Comparison of ENCODE assay signal across 1 cellular context in genomic region chr6:125598422-125598821, GRCh38.
TF ChIP-seq lines count a peak whose summit lies in the region.

No MANE protein-coding gene starts in this region.

TF ChIP-seq in K562, 482 proteins besides CTCF, POLR2A, EP300 and RAD21 (continued from another document and continues in another):
- TF ChIP-seq, protein P1, sequence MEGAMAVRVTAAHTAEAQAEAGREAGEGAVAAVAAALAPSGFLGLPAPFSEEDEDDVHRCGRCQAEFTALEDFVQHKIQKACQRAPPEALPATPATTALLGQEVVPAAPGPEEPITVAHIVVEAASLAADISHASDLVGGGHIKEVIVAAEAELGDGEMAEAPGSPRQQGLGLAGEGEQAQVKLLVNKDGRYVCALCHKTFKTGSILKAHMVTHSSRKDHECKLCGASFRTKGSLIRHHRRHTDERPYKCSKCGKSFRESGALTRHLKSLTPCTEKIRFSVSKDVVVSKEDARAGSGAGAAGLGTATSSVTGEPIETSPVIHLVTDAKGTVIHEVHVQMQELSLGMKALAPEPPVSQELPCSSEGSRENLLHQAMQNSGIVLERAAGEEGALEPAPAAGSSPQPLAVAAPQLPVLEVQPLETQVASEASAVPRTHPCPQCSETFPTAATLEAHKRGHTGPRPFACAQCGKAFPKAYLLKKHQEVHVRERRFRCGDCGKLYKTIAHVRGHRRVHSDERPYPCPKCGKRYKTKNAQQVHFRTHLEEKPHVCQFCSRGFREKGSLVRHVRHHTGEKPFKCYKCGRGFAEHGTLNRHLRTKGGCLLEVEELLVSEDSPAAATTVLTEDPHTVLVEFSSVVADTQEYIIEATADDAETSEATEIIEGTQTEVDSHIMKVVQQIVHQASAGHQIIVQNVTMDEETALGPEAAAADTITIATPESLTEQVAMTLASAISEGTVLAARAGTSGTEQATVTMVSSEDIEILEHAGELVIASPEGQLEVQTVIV (CRISPR knock-in tag; IDR thresholded peaks at IDR 0.05; ENCODE audit: borderline replicate concordance) = 0 out of 2 replicates have a peak, but pooled peaks have one; percentile 27
- TF ChIP-seq ZNF592 (IDR thresholded peaks at IDR 0.05) (no peak), NCOA6 (IDR thresholded peaks at IDR 0.05) (no peak), GABPA (tag; conservative IDR thresholded peaks at IDR 0.05; ENCODE audit: low read depth) (peak; percentile 55), PBX2 (CRISPR knock-in tag; IDR thresholded peaks at IDR 0.05; ENCODE audit: low read depth) (no peak), PBX2 (tag; conservative IDR thresholded peaks at IDR 0.05; ENCODE audit: low read depth) (0 out of 2 replicates have a peak, but pooled peaks have one; percentile 5), L3MBTL2 (IDR thresholded peaks at IDR 0.05) (peak; percentile 73), FOSL1 (tag; conservative IDR thresholded peaks at IDR 0.05) (peak; percentile 38; the same call in 1 of the 2 replicates), POLR2H (tag; IDR thresholded peaks at IDR 0.05; ENCODE audit: low read depth) (peak; percentile 51; the same call in 1 of the 2 replicates), FIP1L1 (IDR thresholded peaks at IDR 0.05; ENCODE audit: low read depth, low read length, poor library complexity, severe bottlenecking) (no peak), CCAR2 (IDR thresholded peaks at IDR 0.05; ENCODE audit: low read depth, low read length) (no peak), JUN (IDR thresholded peaks at IDR 0.05; ENCODE audit: borderline replicate concordance, low read depth, low read length) (0 out of 2 replicates have a peak, but pooled peaks have one; percentile 29), JUN (CRISPR knock-in tag; IDR thresholded peaks at IDR 0.05; ENCODE audit: borderline replicate concordance) (no peak), TEAD1 (CRISPR knock-in tag; IDR thresholded peaks at IDR 0.05) (peak in 1 of 2 experiments; percentile 31; a peak in 2 of 4 replicates), TFAP4 (CRISPR knock-in tag; IDR thresholded peaks at IDR 0.05; ENCODE audit: borderline replicate concordance) (peak; percentile 46; the same call in 1 of the 2 replicates), MTA1 (IDR thresholded peaks at IDR 0.05; ENCODE audit: borderline replicate concordance) (0 out of 2 replicates have a peak, but pooled peaks have one; percentile 26), ATF7 (IDR thresholded peaks at IDR 0.05) (peak; percentile 56; the same call in 1 of the 2 replicates), CREB1 (IDR thresholded peaks at IDR 0.05) (peak; percentile 65; the same call in 1 of the 2 replicates), CREB1 (CRISPR knock-in tag; IDR thresholded peaks at IDR 0.05) (peak; percentile 86), ZNF175 (CRISPR knock-in tag; IDR thresholded peaks at IDR 0.05; ENCODE audit: low read depth) (peak; percentile 89), ASH1L (IDR thresholded peaks at IDR 0.05; ENCODE audit: borderline replicate concordance, low read depth, partially characterized antibody) (no peak), ETV1 (tag; conservative IDR thresholded peaks at IDR 0.05; ENCODE audit: low read depth) (peak; percentile 70), CHD2 (IDR thresholded peaks at IDR 0.05; ENCODE audit: low read depth, low read length) (no peak), SREBF1 (IDR thresholded peaks at IDR 0.05; ENCODE audit: borderline replicate concordance, low read depth, low read length) (no peak), ATF1 (CRISPR knock-in tag; IDR thresholded peaks at IDR 0.05) (no peak), ATF1 (tag; IDR thresholded peaks at IDR 0.05) (peak; percentile 82), TAF7 (tag; IDR thresholded peaks at IDR 0.05) (no peak), ZNF584 (CRISPR knock-in tag; IDR thresholded peaks at IDR 0.05; ENCODE audit: low read depth) (peak; percentile 79; the same call in 1 of the 2 replicates), ZSCAN29 (IDR thresholded peaks at IDR 0.05) (no peak), ZNF707 (CRISPR knock-in tag; conservative IDR thresholded peaks at IDR 0.05) (no peak), XRCC3 (IDR thresholded peaks at IDR 0.05) (no peak), ERF (CRISPR knock-in tag; IDR thresholded peaks at IDR 0.05) (0 out of 2 replicates have a peak, but pooled peaks have one; percentile 11), ZNF449 (CRISPR knock-in tag; IDR thresholded peaks at IDR 0.05) (peak; percentile 59; the same call in 1 of the 2 replicates)
- TF ChIP-seq, protein P2, sequence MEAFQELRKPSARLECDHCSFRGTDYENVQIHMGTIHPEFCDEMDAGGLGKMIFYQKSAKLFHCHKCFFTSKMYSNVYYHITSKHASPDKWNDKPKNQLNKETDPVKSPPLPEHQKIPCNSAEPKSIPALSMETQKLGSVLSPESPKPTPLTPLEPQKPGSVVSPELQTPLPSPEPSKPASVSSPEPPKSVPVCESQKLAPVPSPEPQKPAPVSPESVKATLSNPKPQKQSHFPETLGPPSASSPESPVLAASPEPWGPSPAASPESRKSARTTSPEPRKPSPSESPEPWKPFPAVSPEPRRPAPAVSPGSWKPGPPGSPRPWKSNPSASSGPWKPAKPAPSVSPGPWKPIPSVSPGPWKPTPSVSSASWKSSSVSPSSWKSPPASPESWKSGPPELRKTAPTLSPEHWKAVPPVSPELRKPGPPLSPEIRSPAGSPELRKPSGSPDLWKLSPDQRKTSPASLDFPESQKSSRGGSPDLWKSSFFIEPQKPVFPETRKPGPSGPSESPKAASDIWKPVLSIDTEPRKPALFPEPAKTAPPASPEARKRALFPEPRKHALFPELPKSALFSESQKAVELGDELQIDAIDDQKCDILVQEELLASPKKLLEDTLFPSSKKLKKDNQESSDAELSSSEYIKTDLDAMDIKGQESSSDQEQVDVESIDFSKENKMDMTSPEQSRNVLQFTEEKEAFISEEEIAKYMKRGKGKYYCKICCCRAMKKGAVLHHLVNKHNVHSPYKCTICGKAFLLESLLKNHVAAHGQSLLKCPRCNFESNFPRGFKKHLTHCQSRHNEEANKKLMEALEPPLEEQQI (IDR thresholded peaks at IDR 0.05) = no peak
- TF ChIP-seq, protein P3, sequence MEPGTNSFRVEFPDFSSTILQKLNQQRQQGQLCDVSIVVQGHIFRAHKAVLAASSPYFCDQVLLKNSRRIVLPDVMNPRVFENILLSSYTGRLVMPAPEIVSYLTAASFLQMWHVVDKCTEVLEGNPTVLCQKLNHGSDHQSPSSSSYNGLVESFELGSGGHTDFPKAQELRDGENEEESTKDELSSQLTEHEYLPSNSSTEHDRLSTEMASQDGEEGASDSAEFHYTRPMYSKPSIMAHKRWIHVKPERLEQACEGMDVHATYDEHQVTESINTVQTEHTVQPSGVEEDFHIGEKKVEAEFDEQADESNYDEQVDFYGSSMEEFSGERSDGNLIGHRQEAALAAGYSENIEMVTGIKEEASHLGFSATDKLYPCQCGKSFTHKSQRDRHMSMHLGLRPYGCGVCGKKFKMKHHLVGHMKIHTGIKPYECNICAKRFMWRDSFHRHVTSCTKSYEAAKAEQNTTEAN (CRISPR knock-in tag; IDR thresholded peaks at IDR 0.05) = no peak
- TF ChIP-seq, protein P4, sequence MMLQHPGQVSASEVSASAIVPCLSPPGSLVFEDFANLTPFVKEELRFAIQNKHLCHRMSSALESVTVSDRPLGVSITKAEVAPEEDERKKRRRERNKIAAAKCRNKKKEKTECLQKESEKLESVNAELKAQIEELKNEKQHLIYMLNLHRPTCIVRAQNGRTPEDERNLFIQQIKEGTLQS (IDR thresholded peaks at IDR 0.05) = peak; percentile 58
- TF ChIP-seq, protein P4 (CRISPR knock-in tag; conservative IDR thresholded peaks at IDR 0.05) = no peak
- TF ChIP-seq, protein P5, sequence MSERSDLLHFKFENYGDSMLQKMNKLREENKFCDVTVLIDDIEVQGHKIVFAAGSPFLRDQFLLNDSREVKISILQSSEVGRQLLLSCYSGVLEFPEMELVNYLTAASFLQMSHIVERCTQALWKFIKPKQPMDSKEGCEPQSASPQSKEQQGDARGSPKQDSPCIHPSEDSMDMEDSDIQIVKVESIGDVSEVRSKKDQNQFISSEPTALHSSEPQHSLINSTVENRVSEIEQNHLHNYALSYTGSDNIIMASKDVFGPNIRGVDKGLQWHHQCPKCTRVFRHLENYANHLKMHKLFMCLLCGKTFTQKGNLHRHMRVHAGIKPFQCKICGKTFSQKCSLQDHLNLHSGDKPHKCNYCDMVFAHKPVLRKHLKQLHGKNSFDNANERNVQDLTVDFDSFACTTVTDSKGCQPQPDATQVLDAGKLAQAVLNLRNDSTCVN (CRISPR knock-in tag; IDR thresholded peaks at IDR 0.05) = no peak
- TF ChIP-seq, protein P6, sequence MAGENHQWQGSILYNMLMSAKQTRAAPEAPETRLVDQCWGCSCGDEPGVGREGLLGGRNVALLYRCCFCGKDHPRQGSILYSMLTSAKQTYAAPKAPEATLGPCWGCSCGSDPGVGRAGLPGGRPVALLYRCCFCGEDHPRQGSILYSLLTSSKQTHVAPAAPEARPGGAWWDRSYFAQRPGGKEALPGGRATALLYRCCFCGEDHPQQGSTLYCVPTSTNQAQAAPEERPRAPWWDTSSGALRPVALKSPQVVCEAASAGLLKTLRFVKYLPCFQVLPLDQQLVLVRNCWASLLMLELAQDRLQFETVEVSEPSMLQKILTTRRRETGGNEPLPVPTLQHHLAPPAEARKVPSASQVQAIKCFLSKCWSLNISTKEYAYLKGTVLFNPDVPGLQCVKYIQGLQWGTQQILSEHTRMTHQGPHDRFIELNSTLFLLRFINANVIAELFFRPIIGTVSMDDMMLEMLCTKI (IDR thresholded peaks at IDR 0.05; ENCODE audit: partially characterized antibody) = no peak
- TF ChIP-seq, protein P7, sequence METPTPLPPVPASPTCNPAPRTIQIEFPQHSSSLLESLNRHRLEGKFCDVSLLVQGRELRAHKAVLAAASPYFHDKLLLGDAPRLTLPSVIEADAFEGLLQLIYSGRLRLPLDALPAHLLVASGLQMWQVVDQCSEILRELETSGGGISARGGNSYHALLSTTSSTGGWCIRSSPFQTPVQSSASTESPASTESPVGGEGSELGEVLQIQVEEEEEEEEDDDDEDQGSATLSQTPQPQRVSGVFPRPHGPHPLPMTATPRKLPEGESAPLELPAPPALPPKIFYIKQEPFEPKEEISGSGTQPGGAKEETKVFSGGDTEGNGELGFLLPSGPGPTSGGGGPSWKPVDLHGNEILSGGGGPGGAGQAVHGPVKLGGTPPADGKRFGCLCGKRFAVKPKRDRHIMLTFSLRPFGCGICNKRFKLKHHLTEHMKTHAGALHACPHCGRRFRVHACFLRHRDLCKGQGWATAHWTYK (CRISPR knock-in tag; IDR thresholded peaks at IDR 0.05) = peak; percentile 19; the same call in 1 of the 2 replicates
